Comparison of ENCODE assay signal across 4 cellular contexts in genomic region chr1:60842294-60842693, GRCh38.
"Had no signal": no experiment of that assay in that cellular context is flagged by ENCODE, and none has a peak within 500 bp of the region (broad histone marks: within the 10 kb centered on the region; RNA-seq: fewer than 3 reads in every experiment).

No MANE protein-coding gene starts in this region.

- ATAC-seq: GM23338 had no signal

- H3K4me3 ChIP-seq: GM23338 had no signal

- DNase-seq: H9, HCEC 1CT, IMR-90 had no signal

- H3K4me2 ChIP-seq: GM23338 had no signal
